ENCODE assay signal across 8 cellular contexts in the genomic region with DNA sequence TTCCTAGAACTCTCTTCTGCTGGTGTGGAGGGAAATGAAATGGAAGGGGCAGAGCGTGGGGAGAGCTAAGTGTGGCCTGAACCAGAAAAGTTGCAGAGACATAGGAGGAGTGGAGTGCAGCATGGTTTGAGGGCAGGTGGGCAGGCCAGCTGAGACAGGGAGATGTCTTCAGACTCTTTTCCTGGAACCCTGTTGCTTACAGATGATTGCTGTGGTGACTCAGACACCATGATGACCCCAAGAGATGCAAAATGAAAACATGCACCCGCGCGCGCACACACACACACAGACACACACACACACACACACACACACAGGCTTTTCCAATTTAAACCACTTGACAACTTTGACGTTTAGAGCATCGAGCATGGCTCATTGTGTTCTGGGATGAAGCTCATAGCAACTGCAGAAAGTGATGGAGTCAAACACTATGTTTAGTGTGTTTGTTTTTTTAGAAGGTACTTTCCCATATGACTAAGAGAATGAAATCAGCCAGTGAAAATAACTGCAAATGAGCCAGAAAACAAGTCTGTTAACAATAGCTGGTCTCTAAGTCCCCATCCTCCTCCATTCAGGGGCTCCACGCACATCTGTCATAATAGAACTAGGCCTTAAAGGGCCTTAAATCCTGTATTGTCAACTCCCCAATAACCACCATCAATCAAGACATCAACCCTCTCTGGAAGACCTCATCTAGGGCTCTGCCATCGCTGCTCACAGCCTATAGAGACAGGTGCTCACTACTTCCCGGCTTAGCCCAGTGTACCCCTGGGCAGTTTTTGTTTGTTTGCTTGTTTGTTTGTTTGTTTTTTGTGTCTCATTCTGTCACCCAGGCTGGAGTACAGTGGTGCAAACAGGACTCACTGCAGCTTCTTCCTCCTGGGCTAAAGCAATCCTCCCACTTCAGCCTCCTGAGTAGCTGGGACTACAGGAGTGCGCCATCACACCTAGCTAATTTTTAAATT. TPM values are rescaled to one million over a fixed set of nuclear protein-coding genes. Genes with fewer than 3 reads are reported as not detected.
DNase-seq lines count a peak whose midpoint lies in the region; ATAC-seq and TF ChIP-seq lines count a peak whose summit lies in the region.

No MANE protein-coding gene starts in this region.

- no peak overlapping the region for H3K4me3 ChIP-seq in fibroblast of pulmonary artery (replicated peaks; ENCODE audit: low read depth, low read length)

- ATAC-seq in GM19463 (IDR thresholded peaks at IDR 0.05; ENCODE audit: unreplicated experiment): peak; percentile 79

- DNase-seq in COLO668 (lab: John Stamatoyannopoulos, UW; ENCODE audit: unreplicated experiment) (peak; percentile 35), HT1080 (ENCODE audit: low read depth) (peak; percentile 67), fibroblast of pulmonary artery (ENCODE audit: low read depth) (peak; percentile 57), NCI-H82 (lab: John Stamatoyannopoulos, UW) (no peak), NCI-H187 (lab: John Stamatoyannopoulos, UW) (no peak), GM03348 (ENCODE audit: low spot score) (no peak), GM19238 (ENCODE audit: insufficient read length, low spot score) (no peak)

- TF ChIP-seq CTCF in fibroblast of pulmonary artery (IDR thresholded peaks at IDR 0.05; ENCODE audit: low read length, missing control alignments): no peak

RNA-seq across cellular contexts. Expression of a gene that starts 9.6 kb away (rescaled TPM):
- total RNA-seq in HT1080 (2014; rRNA removed; shearing (Covaris generic)): 0.53 and 0.58 TPM in 2 replicates
- polyA plus RNA-seq in HT1080 (2015; cell fraction: cytosol; rRNA removed): 1.2 and 1.4 TPM in 2 replicates
- polyA plus RNA-seq in HT1080 (2015; cell fraction: nucleus; rRNA removed): 0.74 and 1.2 TPM in 2 replicates

Comparison
In these comparisons a context has a peak if more than half of its experiments do, and no peak if none do; other contexts are left out.
1. DNase-seq: peak in COLO668 (single experiment), HT1080 (single experiment) and fibroblast of pulmonary artery (single experiment); none in NCI-H82 (single experiment), NCI-H187 (0 of 2), GM03348 (single experiment) and GM19238 (single experiment).